In the genomic region with DNA sequence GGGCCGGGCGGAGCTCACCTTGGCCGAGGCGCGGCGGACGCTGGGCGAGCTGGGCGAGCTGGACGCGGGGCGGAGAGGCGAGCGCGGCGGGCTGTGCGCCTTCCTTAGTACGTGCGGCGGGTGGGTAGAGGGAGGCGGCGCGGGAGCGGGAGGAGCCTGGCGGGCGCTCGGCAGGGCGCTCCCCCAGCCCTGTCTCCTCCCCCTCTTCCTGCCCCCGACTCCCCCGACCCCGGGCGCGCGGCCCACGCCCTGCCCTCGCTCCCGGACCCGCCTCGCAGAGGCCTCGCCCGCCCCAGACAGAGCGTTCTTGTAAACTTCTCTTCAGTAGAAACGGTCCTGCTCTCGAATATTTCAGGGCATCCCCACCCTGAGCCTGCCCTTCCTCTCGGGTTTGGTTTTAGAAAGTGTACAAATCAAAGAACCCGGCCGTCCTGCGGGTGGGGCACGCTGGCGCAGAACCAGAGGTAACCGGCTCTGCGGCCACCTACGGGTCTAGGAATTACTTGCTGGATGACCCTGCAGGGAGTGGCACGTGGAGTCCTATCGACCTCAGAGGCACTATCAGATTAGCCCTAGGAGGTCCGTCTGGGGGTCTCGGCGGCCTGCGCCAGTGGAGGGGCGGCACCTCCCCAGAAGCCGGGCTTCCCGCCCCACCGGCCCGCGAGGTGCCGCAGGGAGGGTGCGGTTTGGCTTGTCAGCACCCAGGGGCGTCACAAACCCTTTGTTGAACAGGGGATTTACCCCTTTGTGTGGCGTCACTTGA, we compare ENCODE assay signal across 8 cellular contexts. TPM values are rescaled to one million over a fixed set of nuclear protein-coding genes. Genes with fewer than 3 reads are reported as not detected.
A peak's percentile ranks its signal among the peaks of the same experiment; 100 is the strongest.
DNase-seq lines count a peak whose midpoint lies in the region; ATAC-seq and TF ChIP-seq lines count a peak whose summit lies in the region.

S100A10 (minus strand) TSS at position 126 of the 763 bp plus-strand sequence. CDS start 7,629 bp downstream, outside the sequence.

- peak; percentile 58 to 88 (median 81) for DNase-seq in CD8-positive, alpha-beta T cell
- DNase-seq in T1000 (lab: John Stamatoyannopoulos, UW): peak; percentile 52
- DNase-seq in astrocyte of the cerebellum (ENCODE audit: low read depth): no peak
- DNase-seq in hepatic stellate cell (ENCODE audit: low spot score): peak; percentile 64
- no peak for DNase-seq in skeletal muscle cell (ENCODE audit: low read depth)

- TF ChIP-seq CTCF in CD8-positive, alpha-beta T cell (IDR thresholded peaks at IDR 0.05): no peak
- no peak for TF ChIP-seq CTCF in astrocyte of the cerebellum (IDR thresholded peaks at IDR 0.05; ENCODE audit: low read depth, low read length, missing control alignments)

- no peaks in the 10 kb centered on the region for H3K36me3 ChIP-seq in CD8-positive, alpha-beta T cell (ENCODE audit: insufficient read depth, low read length)
- H3K36me3 ChIP-seq in HUES48 (ENCODE audit: control insufficient read depth, insufficient read depth, low read length): no peaks in the 10 kb centered on the region

- CTCF ChIA-PET in CD8-positive, alpha-beta T cell (lab: Charles Lee): interaction anchor here (1.6 to 30.4 kb wide), 2 partner anchors 25 to 61 kb away, joined by 5 to 665 read pairs; no protein-coding TSS in a partner anchor

- H3K36me3 Mint-ChIP-seq in CD8-positive, alpha-beta T cell: peaks cover 13% of the 10 kb centered on the region

- peak within 1 kb of the TSS; percentile 75 for H3K9ac ChIP-seq in HUES48 (ENCODE audit: low read depth, low read length)

- peak within 1 kb of the TSS; percentile 98 for H3K4me3 Mint-ChIP-seq in CD8-positive, alpha-beta T cell

- H3K9me3 Mint-ChIP-seq in CD8-positive, alpha-beta T cell: no peaks in the 10 kb centered on the region

- intact Hi-C loops in CD8-positive, alpha-beta T cell (cut with DNase I, micrococcal nuclease): loop anchor here in 1 of 2 experiments (10.0 kb wide), 1 partner anchor 539 kb away; the partner anchor contains the start of gene POGZ

- H3K4me3 ChIP-seq in CD8-positive, alpha-beta T cell (ENCODE audit: low read depth, low read length): peak within 1 kb of the TSS; percentile 94
- peak within 1 kb of the TSS; percentile 89 for H3K4me3 ChIP-seq in HUES48 (ENCODE audit: low read depth, low read length)
- H3K4me3 ChIP-seq in astrocyte of the cerebellum (ENCODE audit: low read depth, low read length): peak within 1 kb of the TSS; percentile 96
- peak within 1 kb of the TSS; percentile 94 for H3K4me3 ChIP-seq in skeletal muscle cell (ENCODE audit: low read depth, low read length)

- POLR2A ChIA-PET in CD8-positive, alpha-beta T cell (lab: Charles Lee): no interaction called here

- peak within 1 kb of the TSS; percentile 82 for H3K27ac ChIP-seq in CD8-positive, alpha-beta T cell (ENCODE audit: low read depth, low read length)
- H3K27ac ChIP-seq in HUES48 (ENCODE audit: low read depth, low read length): peak within 1 kb of the TSS; percentile 89

- H3K4me1 ChIP-seq in CD8-positive, alpha-beta T cell (ENCODE audit: insufficient read depth, low read length): peaks cover 47% of the 10 kb centered on the region
- peaks cover 56% of the 10 kb centered on the region for H3K4me1 ChIP-seq in HUES48 (ENCODE audit: control insufficient read depth, insufficient read depth, low read length)

- H3K27ac Mint-ChIP-seq in CD8-positive, alpha-beta T cell: peak within 1 kb of the TSS; percentile 97

- H3K4me1 Mint-ChIP-seq in CD8-positive, alpha-beta T cell (ENCODE audit: low read depth): peaks cover 50% of the 10 kb centered on the region

- H3K27me3 Mint-ChIP-seq in CD8-positive, alpha-beta T cell (ENCODE audit: low read depth): no peaks in the 10 kb centered on the region

- H3K9me3 ChIP-seq in CD8-positive, alpha-beta T cell (ENCODE audit: low read length): no peaks in the 10 kb centered on the region
- H3K9me3 ChIP-seq in HUES48 (ENCODE audit: control insufficient read depth, insufficient read depth, low read length): no peaks in the 10 kb centered on the region

- peak; percentile 86 for ATAC-seq in CD8-positive, alpha-beta T cell
- ATAC-seq in GM18873 (IDR thresholded peaks at IDR 0.05; ENCODE audit: low FRiP score, unreplicated experiment) (no peak), GM18519 (IDR thresholded peaks at IDR 0.05; ENCODE audit: low FRiP score, unreplicated experiment) (no peak)

- H3K27me3 ChIP-seq in CD8-positive, alpha-beta T cell (ENCODE audit: insufficient read depth, low read length): no peaks in the 10 kb centered on the region
- peaks cover 17% of the 10 kb centered on the region for H3K27me3 ChIP-seq in HUES48 (ENCODE audit: control insufficient read depth, insufficient read depth, low read length)

- in situ Hi-C loops in astrocyte of the cerebellum (cut with HindIII; ENCODE audit: low sequenced_read_pairs): no loop called here

RNA-seq across cellular contexts. Expression of gene S100A10, which starts in this region (rescaled TPM):
- total RNA-seq in CD8-positive, alpha-beta T cell: 100 to 1,000 TPM; 132 to 138 TPM

Comparison
In these comparisons a context has a peak if more than half of its experiments do, and no peak if none do; other contexts are left out.
1. DNase-seq: peak in CD8-positive, alpha-beta T cell (7 of 7), T1000 (single experiment) and hepatic stellate cell (single experiment); none in astrocyte of the cerebellum (single experiment) and skeletal muscle cell (single experiment).
2. Peak in every context shown above with its lines, with median percentiles within 50 percentile points of each other: H3K4me3 ChIP-seq.